ENCODE assay signal across 20 cellular contexts in the genomic region with DNA sequence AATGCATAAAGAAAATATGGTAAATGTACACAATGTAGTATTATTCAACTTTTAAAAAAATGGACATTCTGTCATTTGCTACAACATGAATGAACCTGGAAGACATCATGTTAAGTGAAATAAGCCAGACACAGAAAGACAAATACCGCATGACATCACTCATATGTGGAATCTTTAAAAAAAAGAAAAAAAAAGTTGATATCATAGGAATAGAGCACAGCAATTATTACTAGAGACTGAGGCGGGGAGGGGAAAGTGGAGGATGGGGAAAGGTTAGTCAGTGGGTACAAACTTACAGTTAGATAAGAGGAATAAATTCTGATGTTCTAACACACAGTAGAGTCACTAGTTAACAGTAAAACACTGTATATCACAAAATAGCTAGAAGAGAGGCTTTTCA. TPM values are rescaled to one million over a fixed set of nuclear protein-coding genes. Genes with fewer than 3 reads are reported as not detected.
DNase-seq lines count a peak whose midpoint lies in the region; ATAC-seq and TF ChIP-seq lines count a peak whose summit lies in the region.
"Had no signal": no experiment of that assay in that cellular context is flagged by ENCODE, and none has a peak within 500 bp of the region (broad histone marks: within the 10 kb centered on the region; RNA-seq: fewer than 3 reads in every experiment).

No MANE protein-coding gene starts in this region.

- H3K4me1 ChIP-seq in SK-N-SH (ENCODE audit: control insufficient read depth in 1 of 2, insufficient read depth in 2 of 2, low read depth in 1 of 2, low read length in 1 of 2): peaks cover 2 to 6% of the 10 kb centered on the region in 2 experiments; a peak in 3 of 4 replicates
- H3K4me1 ChIP-seq in osteoblast (ENCODE audit: insufficient read depth, low read length): peaks cover 8% of the 10 kb centered on the region

- H3K9me3 ChIP-seq in SK-N-SH: no peaks in the 10 kb centered on the region
- H3K9me3 ChIP-seq in CD4-positive, alpha-beta T cell (ENCODE audit: control insufficient read depth, low read length): no peaks in the 10 kb centered on the region
- no peaks in the 10 kb centered on the region for H3K9me3 ChIP-seq in osteoblast (ENCODE audit: low read depth, low read length)

- H3K4me2 ChIP-seq in SK-N-SH (no peak overlapping the region), osteoblast (ENCODE audit: insufficient read depth, low read length) (peak overlapping the region; percentile 10)
- H3K4me2 ChIP-seq: A549 had no signal

- H4K20me1 ChIP-seq in SK-N-SH (ENCODE audit: insufficient read depth): peaks cover 84% of the 10 kb centered on the region
- peaks cover 68% of the 10 kb centered on the region for H4K20me1 ChIP-seq in osteoblast (ENCODE audit: insufficient read depth, low read length)

- H3K36me3 Mint-ChIP-seq in CD4-positive, alpha-beta T cell (ENCODE audit: low read depth): no peaks in the 10 kb centered on the region

- H3K4me3 ChIP-seq in SK-N-SH (ENCODE audit: low read depth in 2 of 2, low read length in 1 of 2) (no peak overlapping the region), osteoblast (ENCODE audit: insufficient read depth, low read length) (no peak overlapping the region), H7 (ENCODE audit: insufficient read depth, low read depth, low read length) (no peak overlapping the region)
- H3K4me3 ChIP-seq: A549, GM12878 had no signal

- no peaks in the 10 kb centered on the region for H3F3A ChIP-seq in SK-N-SH (replicated peaks; ENCODE audit: insufficient read depth)

- TF ChIP-seq EP300 in SK-N-SH (IDR thresholded peaks at IDR 0.05; ENCODE audit: borderline replicate concordance in 1 of 2, low read depth in 1 of 2, low read length in 1 of 2): no peak

- H3K36me3 ChIP-seq in SK-N-SH (replicated peaks in 1 of 2; ENCODE audit: control insufficient read depth in 1 of 2, insufficient read depth in 2 of 2, low read length in 1 of 2) (no peaks in the 10 kb centered on the region), osteoblast (ENCODE audit: insufficient read depth, low read length) (no peaks in the 10 kb centered on the region), H7 (replicated peaks; ENCODE audit: control insufficient read depth, insufficient read depth, low read length) (no peaks in the 10 kb centered on the region)

- H3K27me3 ChIP-seq in SK-N-SH (ENCODE audit: insufficient read depth) (no peaks in the 10 kb centered on the region), osteoblast (ENCODE audit: insufficient read depth, low read length) (no peaks in the 10 kb centered on the region), H7 (ENCODE audit: control insufficient read depth, insufficient read depth, low read length) (no peaks in the 10 kb centered on the region)
- H3K27me3 ChIP-seq in CD4-positive, alpha-beta T cell (ENCODE audit: control insufficient read depth, insufficient read depth, low read length): no peaks in the 10 kb centered on the region

- no peaks in the 10 kb centered on the region for H3K9me2 ChIP-seq in SK-N-SH

- no peak for ATAC-seq in SK-N-SH treated with all-trans-retinoic acid at 6 μM for 48 hours
- ATAC-seq in CD4-positive, alpha-beta T cell (ENCODE audit: poor library complexity): no peak
- ATAC-seq: A549, GM12878, HCT116 had no signal

- peaks cover 99% of the 10 kb centered on the region for H3K79me2 ChIP-seq in SK-N-SH (ENCODE audit: insufficient read depth)
- H3K79me2 ChIP-seq in osteoblast (ENCODE audit: insufficient read depth, low read length): peaks cover 93% of the 10 kb centered on the region

- H3K9me3 Mint-ChIP-seq in CD4-positive, alpha-beta T cell: no peaks in the 10 kb centered on the region
- H3K9me3 Mint-ChIP-seq: CD4-positive, alpha-beta memory T cell; GM23338 had no signal

- intact Hi-C loops in CD4-positive, alpha-beta T cell (cut with DNase I, micrococcal nuclease): no loop called here

- H3K4me3 Mint-ChIP-seq in CD4-positive, alpha-beta T cell: no peak overlapping the region
- H3K4me3 Mint-ChIP-seq: CD4-positive, alpha-beta memory T cell had no signal

- WGBS in SK-N-SH (ENCODE audit: low lambda C conversion rate): 95% methylated on average over 2 of the region's 2 CpGs

- H3K27ac Mint-ChIP-seq in CD4-positive, alpha-beta T cell: peak overlapping the region; percentile 10

- no peak for TF ChIP-seq CTCF in SK-N-SH (IDR thresholded peaks at IDR 0.05)
- no peak for TF ChIP-seq CTCF in CD4-positive, alpha-beta T cell (IDR thresholded peaks at IDR 0.05)
- TF ChIP-seq CTCF in osteoblast (IDR thresholded peaks at IDR 0.05; ENCODE audit: extremely low read depth, low read depth, low read length): no peak
- no peak for TF ChIP-seq CTCF in GM20000 (IDR thresholded peaks at IDR 0.05; ENCODE audit: extremely low read depth, missing control alignments)

- CTCF ChIA-PET in SK-N-SH (lab: Yijun Ruan, JAX): interaction anchor here (1.7 kb wide), 1 partner anchor 13 kb away, joined by 3 read pairs; no protein-coding TSS in a partner anchor
- CTCF ChIA-PET in CD4-positive, alpha-beta T cell (lab: Charles Lee): no interaction called here

- H3K9ac ChIP-seq in SK-N-SH: no peak overlapping the region

- no peak for TF ChIP-seq RAD21 in SK-N-SH (IDR thresholded peaks at IDR 0.05; ENCODE audit: low read length)

- H3K27me3 Mint-ChIP-seq in CD4-positive, alpha-beta T cell: no peaks in the 10 kb centered on the region
- H3K27me3 Mint-ChIP-seq: CD4-positive, alpha-beta memory T cell had no signal

- no peak overlapping the region for H2AFZ ChIP-seq in SK-N-SH (ENCODE audit: low read depth)
- H2AFZ ChIP-seq in osteoblast (ENCODE audit: low read length): no peak overlapping the region
- H2AFZ ChIP-seq: GM23338 had no signal

- H3K27ac ChIP-seq in SK-N-SH (ENCODE audit: low read depth in 2 of 2, low read length in 1 of 2): no peak overlapping the region
- no peak overlapping the region for H3K27ac ChIP-seq in CD4-positive, alpha-beta T cell (ENCODE audit: low read depth, low read length)
- no peak overlapping the region for H3K27ac ChIP-seq in osteoblast (ENCODE audit: low read depth, low read length)
- H3K27ac ChIP-seq: 22Rv1, A549 had no signal

- H3K4me1 Mint-ChIP-seq in CD4-positive, alpha-beta T cell (ENCODE audit: low read depth): peaks cover 78% of the 10 kb centered on the region

- DNase-seq in SK-N-SH: no peak
- no peak for DNase-seq in CD4-positive, alpha-beta T cell
- DNase-seq in amniotic epithelial cell (ENCODE audit: low read depth): peak; percentile 69
- DNase-seq in osteoblast (ENCODE audit: insufficient read length, low spot score, missing footprints): no peak
- DNase-seq in GM20000 (ENCODE audit: low spot score): no peak
- DNase-seq in H7: no peak
- DNase-seq: AML-193; Calu3; CD4-positive, alpha-beta memory T cell; DMS 273 treated with DMSO at 0.1 percent for 48 hours; DMS53; DND-41; EL; KG1 had no signal

- POLR2A ChIA-PET in SK-N-SH (lab: Yijun Ruan, JAX): no interaction called here
- POLR2A ChIA-PET in CD4-positive, alpha-beta T cell (lab: Charles Lee): no interaction called here

TF ChIP-seq in SK-N-SH treated with all-trans-retinoic acid at 6 μM for 48 hours, 23 proteins besides CTCF, POLR2A, EP300 and RAD21 (continues in another document):
- TF ChIP-seq TCF4 (CRISPR knock-in tag; IDR thresholded peaks at IDR 0.05; ENCODE audit: borderline replicate concordance) (no peak), ZFP30 (CRISPR knock-in tag; IDR thresholded peaks at IDR 0.05) (0 out of 2 replicates have a peak, but pooled peaks have one; percentile 14), SNAI2 (CRISPR knock-in tag; IDR thresholded peaks at IDR 0.05) (no peak), ZNF70 (CRISPR knock-in tag; IDR thresholded peaks at IDR 0.05) (peak; percentile 77)
- TF ChIP-seq, protein P1, sequence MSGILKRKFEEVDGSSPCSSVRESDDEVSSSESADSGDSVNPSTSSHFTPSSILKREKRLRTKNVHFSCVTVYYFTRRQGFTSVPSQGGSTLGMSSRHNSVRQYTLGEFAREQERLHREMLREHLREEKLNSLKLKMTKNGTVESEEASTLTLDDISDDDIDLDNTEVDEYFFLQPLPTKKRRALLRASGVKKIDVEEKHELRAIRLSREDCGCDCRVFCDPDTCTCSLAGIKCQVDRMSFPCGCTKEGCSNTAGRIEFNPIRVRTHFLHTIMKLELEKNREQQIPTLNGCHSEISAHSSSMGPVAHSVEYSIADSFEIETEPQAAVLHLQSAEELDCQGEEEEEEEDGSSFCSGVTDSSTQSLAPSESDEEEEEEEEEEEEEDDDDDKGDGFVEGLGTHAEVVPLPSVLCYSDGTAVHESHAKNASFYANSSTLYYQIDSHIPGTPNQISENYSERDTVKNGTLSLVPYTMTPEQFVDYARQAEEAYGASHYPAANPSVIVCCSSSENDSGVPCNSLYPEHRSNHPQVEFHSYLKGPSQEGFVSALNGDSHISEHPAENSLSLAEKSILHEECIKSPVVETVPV (CRISPR knock-in tag; IDR thresholded peaks at IDR 0.05): no peak

TF ChIP-seq in SK-N-SH, 30 proteins besides CTCF, POLR2A, EP300 and RAD21:
- TF ChIP-seq RCOR1 (IDR thresholded peaks at IDR 0.05; ENCODE audit: low read length): no peak

RNA-seq across cellular contexts. Expression of a gene that starts 22.2 kb away (rescaled TPM):
- polyA plus RNA-seq in SK-N-SH (2012; rRNA removed): 25.9 and 36.2 TPM in 2 replicates
- 32.7 and 34.4 TPM in 2 replicates for polyA plus RNA-seq in SK-N-SH (2012; cell fraction: cytosol; rRNA removed)
- polyA plus RNA-seq in SK-N-SH (2012; cell fraction: nucleus; rRNA removed): 20.1 and 54.3 TPM in 2 replicates
- total RNA-seq in CD4-positive, alpha-beta T cell: 10 to 100 TPM; 57.6 to 59.2 TPM
- 108 and 117 TPM in 2 replicates for total RNA-seq in osteoblast
- total RNA-seq in H7 (2014; rRNA removed; shearing (Covaris generic)): 74.7 and 79.2 TPM in 2 replicates
